In genomic region chr20:46638367-46639274, GRCh38 we compare ENCODE assay signal across 1 cellular context.
A peak's percentile ranks its signal among the peaks of the same experiment; 100 is the strongest.
TF ChIP-seq lines count a peak whose summit lies in the region.

No MANE protein-coding gene starts in this region.

TF ChIP-seq in HepG2, 621 proteins besides CTCF, POLR2A, EP300 and RAD21 (continued from another document and continues in another):
- TF ChIP-seq ZNF883 (CRISPR knock-in tag; IDR thresholded peaks at IDR 0.05; ENCODE audit: not compliant biosample characterization) (peak; percentile 24), ZFAT (CRISPR knock-in tag; conservative IDR thresholded peaks at IDR 0.05) (no peak), NCOR1 (IDR thresholded peaks at IDR 0.05; ENCODE audit: borderline replicate concordance, low read length) (no peak), ZNF768 (CRISPR knock-in tag; IDR thresholded peaks at IDR 0.05) (peak; percentile 78), ZNF570 (CRISPR knock-in tag; IDR thresholded peaks at IDR 0.05; ENCODE audit: borderline replicate concordance) (no peak), RFXAP (CRISPR knock-in tag; IDR thresholded peaks at IDR 0.05; ENCODE audit: borderline replicate concordance) (peak; percentile 35; the same call in 1 of the 2 replicates), TAF15 (IDR thresholded peaks at IDR 0.05; ENCODE audit: low read depth, low read length, poor library complexity, severe bottlenecking) (no peak), ETV6 (CRISPR knock-in tag; conservative IDR thresholded peaks at IDR 0.05) (no peak), ZNF556 (CRISPR knock-in tag; IDR thresholded peaks at IDR 0.05; ENCODE audit: borderline replicate concordance) (peak; percentile 80; the same call in 1 of the 2 replicates), ZBTB4 (CRISPR knock-in tag; IDR thresholded peaks at IDR 0.05; ENCODE audit: borderline replicate concordance) (peak; percentile 99), FOXK1 (CRISPR knock-in tag; IDR thresholded peaks at IDR 0.05; ENCODE audit: borderline replicate concordance, low read depth) (no peak), XRCC5 (optimal IDR thresholded peaks at IDR 0.05; ENCODE audit: low read length) (peak; percentile 96), TFDP1 (CRISPR knock-in tag; IDR thresholded peaks at IDR 0.05; ENCODE audit: borderline replicate concordance) (peak; percentile 59; the same call in 1 of the 2 replicates), U2AF2 (IDR thresholded peaks at IDR 0.05; ENCODE audit: low read depth, low read length) (no peak), SNAPC5 (CRISPR knock-in tag; IDR thresholded peaks at IDR 0.05; ENCODE audit: borderline replicate concordance) (no peak), ELF3 (CRISPR knock-in tag; IDR thresholded peaks at IDR 0.05) (no peak), ZNF143 (CRISPR knock-in tag; IDR thresholded peaks at IDR 0.05) (0 out of 2 replicates have a peak, but pooled peaks have one; percentile 3), E2F2 (CRISPR knock-in tag; IDR thresholded peaks at IDR 0.05; ENCODE audit: borderline replicate concordance) (no peak), ZNF34 (CRISPR knock-in tag; IDR thresholded peaks at IDR 0.05; ENCODE audit: borderline replicate concordance) (no peak), ZIK1 (CRISPR knock-in tag; IDR thresholded peaks at IDR 0.05; ENCODE audit: borderline replicate concordance, low read depth) (no peak), NR2F2 (IDR thresholded peaks at IDR 0.05; ENCODE audit: borderline replicate concordance, low read depth) (peak; percentile 68; the same call in 1 of the 2 replicates), FOXO4 (CRISPR knock-in tag; conservative IDR thresholded peaks at IDR 0.05) (no peak), TBP (CRISPR knock-in tag; IDR thresholded peaks at IDR 0.05) (no peak), EZH2 (conservative IDR thresholded peaks at IDR 0.05; ENCODE audit: low read depth, low read length) (no peak), KIAA2018 (CRISPR knock-in tag; IDR thresholded peaks at IDR 0.05; ENCODE audit: borderline replicate concordance) (no peak), ZNF318 (CRISPR knock-in tag; IDR thresholded peaks at IDR 0.05) (peak; percentile 86), ZNF703 (CRISPR knock-in tag; IDR thresholded peaks at IDR 0.05; ENCODE audit: borderline replicate concordance) (no peak), ZBTB43 (CRISPR knock-in tag; conservative IDR thresholded peaks at IDR 0.05) (no peak; the same call in 1 of the 2 replicates)
